In the genomic region with DNA sequence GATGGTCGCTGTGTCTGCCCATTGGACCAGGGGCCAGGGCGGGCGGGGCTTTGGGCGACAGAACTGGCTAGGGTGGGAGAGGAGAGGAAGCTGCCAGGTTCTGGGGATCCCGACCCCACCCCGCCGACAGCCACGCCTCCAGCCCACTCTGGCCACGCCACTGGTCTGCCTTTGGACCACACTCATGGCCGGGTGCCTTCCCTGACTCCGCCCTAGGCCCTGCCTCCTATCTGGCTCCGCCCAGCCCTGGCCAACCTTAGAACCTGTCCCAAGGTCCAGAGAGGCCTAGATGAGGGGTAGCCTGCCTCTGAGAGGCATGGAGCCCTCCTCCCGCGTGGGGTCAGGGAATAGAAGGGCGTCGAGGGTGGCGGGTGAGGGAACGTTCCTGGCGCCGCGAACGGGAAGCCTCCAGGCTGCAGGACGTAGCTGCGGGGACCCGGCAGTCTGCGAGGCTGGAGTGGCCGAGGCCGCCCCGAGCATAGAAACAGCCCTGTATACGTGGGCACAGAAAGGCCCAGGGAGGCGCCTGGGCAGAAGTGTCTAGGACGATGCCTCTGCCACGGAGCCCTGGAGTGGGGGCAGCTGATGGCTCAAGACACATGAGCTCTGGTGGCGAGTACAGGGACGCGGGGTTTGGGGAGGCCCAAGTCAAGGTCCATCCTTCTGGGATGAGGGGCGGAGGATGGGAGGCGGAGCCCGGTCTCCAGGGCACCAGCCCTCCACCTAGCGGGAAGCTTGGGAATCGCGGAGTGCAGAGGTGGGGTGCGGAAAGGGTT, we compare ENCODE assay signal across 8 cellular contexts. TPM values are rescaled to one million over a fixed set of nuclear protein-coding genes. Genes with fewer than 3 reads are reported as not detected.
DNase-seq lines count a peak whose midpoint lies in the region; ATAC-seq, FAIRE-seq and TF ChIP-seq lines count a peak whose summit lies in the region.

No MANE protein-coding gene starts in this region.

- no peaks in the 10 kb centered on the region for H3K9me3 ChIP-seq in adipocyte (ENCODE audit: control insufficient read depth, low read length)

- DNase-seq in C1 segment of cervical spinal cord (lab: John Stamatoyannopoulos, UW) (peak; percentile 24 to 96 (median 68)), H54 (ENCODE audit: insufficient read length, low spot score) (peak; percentile 90), NCI-H748 treated with DMSO at 0.1 percent for 48 hours (lab: John Stamatoyannopoulos, UW) (peak; percentile 78), adipocyte (ENCODE audit: low read depth) (peak; percentile 96), Right ventricle myocardium superior (peak; percentile 96), non-pigmented ciliary epithelial cell (ENCODE audit: low read depth) (peak; percentile 60), NCI-H2107 treated with DMSO at 0.1 percent for 48 hours (lab: John Stamatoyannopoulos, UW; ENCODE audit: unreplicated experiment) (no peak)
- no peak for DNase-seq in effector CD4-positive, alpha-beta T cell

- H3K9ac ChIP-seq in adipocyte (ENCODE audit: low read length) = peak overlapping the region; percentile 85

- TF ChIP-seq POLR2A in H54 (IDR thresholded peaks at IDR 0.05; ENCODE audit: low read depth, low read length) = peak; percentile 56; the same call in 1 of the 2 replicates

- peaks cover 57% of the 10 kb centered on the region for H3K4me1 ChIP-seq in adipocyte (ENCODE audit: control insufficient read depth, insufficient read depth, low read length)

- FAIRE-seq in H54 (lab: Jason Lieb, UNC) = peak; percentile 48

- no peaks in the 10 kb centered on the region for H3K36me3 ChIP-seq in adipocyte (ENCODE audit: control insufficient read depth, insufficient read depth, low read length, severe bottlenecking)

- no peaks in the 10 kb centered on the region for H3K27me3 ChIP-seq in adipocyte (replicated peaks; ENCODE audit: control insufficient read depth, insufficient read depth, low read length)

- intact Hi-C loops in Right ventricle myocardium superior (cut with DNase I) = loop anchor here (10.0 kb wide), 1 partner anchor 50 kb away; a partner anchor contains a TSS

- peak overlapping the region; percentile 73 for H3K4me3 ChIP-seq in adipocyte (ENCODE audit: low read length)

- ATAC-seq in Right ventricle myocardium superior (ENCODE audit: poor library complexity) = peak; percentile 96

RNA-seq across cellular contexts. Expression of a gene that starts 11.5 kb away (rescaled TPM):
- total RNA-seq in Right ventricle myocardium superior = 10.9 TPM

RNA-seq across cellular contexts. Expression of a gene that starts 48.9 kb away (rescaled TPM):
- total RNA-seq in Right ventricle myocardium superior = 14.7 TPM

Comparison
In these comparisons a context has a peak if more than half of its experiments do, and no peak if none do; other contexts are left out.
1. DNase-seq: peak in C1 segment of cervical spinal cord (14 of 14), H54 (single experiment), NCI-H748 treated with DMSO at 0.1 percent for 48 hours (single experiment), adipocyte (single experiment), Right ventricle myocardium superior (single experiment) and non-pigmented ciliary epithelial cell (single experiment); none in effector CD4-positive, alpha-beta T cell (single experiment) and NCI-H2107 treated with DMSO at 0.1 percent for 48 hours (single experiment).